ENCODE assay signal across 1 cellular context in the genomic region with DNA sequence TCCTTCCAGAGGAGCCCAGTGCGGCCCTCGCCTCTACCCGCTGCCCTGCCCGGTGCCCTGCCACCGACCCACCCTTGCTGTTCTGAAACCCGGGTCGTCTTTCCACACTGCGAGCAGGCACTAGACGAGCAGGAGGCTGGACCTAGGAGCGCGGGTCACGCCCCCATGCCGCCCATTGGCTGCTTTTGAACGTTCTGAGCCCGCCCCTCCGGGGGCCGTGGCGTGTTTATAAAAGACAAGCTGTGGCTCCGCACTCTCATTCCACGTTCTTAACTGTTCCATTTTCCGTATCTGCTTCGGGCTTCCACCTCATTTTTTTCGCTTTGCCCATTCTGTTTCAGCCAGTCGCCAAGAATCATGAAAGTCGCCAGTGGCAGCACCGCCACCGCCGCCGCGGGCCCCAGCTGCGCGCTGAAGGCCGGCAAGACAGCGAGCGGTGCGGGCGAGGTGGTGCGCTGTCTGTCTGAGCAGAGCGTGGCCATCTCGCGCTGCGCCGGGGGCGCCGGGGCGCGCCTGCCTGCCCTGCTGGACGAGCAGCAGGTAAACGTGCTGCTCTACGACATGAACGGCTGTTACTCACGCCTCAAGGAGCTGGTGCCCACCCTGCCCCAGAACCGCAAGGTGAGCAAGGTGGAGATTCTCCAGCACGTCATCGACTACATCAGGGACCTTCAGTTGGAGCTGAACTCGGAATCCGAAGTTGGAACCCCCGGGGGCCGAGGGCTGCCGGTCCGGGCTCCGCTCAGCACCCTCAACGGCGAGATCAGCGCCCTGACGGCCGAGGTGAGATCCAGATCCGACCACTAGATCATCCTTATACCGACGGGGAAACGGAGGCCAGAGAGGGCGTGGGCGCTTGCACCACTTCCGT.
TF ChIP-seq lines count a peak whose summit lies in the region.

Gene ID1 (plus strand): TSS at position 259 of the 871 bp plus-strand sequence. CDS start 99 bp downstream, at position 358.

TF ChIP-seq in HepG2, 621 proteins besides CTCF, POLR2A, EP300 and RAD21 (continued from another document and continues in another):
- TF ChIP-seq, protein P1, sequence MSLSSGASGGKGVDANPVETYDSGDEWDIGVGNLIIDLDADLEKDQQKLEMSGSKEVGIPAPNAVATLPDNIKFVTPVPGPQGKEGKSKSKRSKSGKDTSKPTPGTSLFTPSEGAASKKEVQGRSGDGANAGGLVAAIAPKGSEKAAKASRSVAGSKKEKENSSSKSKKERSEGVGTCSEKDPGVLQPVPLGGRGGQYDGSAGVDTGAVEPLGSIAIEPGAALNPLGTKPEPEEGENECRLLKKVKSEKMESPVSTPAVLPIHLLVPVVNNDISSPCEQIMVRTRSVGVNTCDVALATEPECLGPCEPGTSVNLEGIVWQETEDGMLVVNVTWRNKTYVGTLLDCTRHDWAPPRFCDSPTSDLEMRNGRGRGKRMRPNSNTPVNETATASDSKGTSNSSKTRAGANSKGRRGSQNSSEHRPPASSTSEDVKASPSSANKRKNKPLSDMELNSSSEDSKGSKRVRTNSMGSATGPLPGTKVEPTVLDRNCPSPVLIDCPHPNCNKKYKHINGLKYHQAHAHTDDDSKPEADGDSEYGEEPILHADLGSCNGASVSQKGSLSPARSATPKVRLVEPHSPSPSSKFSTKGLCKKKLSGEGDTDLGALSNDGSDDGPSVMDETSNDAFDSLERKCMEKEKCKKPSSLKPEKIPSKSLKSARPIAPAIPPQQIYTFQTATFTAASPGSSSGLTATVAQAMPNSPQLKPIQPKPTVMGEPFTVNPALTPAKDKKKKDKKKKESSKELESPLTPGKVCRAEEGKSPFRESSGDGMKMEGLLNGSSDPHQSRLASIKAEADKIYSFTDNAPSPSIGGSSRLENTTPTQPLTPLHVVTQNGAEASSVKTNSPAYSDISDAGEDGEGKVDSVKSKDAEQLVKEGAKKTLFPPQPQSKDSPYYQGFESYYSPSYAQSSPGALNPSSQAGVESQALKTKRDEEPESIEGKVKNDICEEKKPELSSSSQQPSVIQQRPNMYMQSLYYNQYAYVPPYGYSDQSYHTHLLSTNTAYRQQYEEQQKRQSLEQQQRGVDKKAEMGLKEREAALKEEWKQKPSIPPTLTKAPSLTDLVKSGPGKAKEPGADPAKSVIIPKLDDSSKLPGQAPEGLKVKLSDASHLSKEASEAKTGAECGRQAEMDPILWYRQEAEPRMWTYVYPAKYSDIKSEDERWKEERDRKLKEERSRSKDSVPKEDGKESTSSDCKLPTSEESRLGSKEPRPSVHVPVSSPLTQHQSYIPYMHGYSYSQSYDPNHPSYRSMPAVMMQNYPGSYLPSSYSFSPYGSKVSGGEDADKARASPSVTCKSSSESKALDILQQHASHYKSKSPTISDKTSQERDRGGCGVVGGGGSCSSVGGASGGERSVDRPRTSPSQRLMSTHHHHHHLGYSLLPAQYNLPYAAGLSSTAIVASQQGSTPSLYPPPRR (CRISPR knock-in tag; IDR thresholded peaks at IDR 0.05; ENCODE audit: borderline replicate concordance), result peak; percentile 78
- TF ChIP-seq ZNF562 (CRISPR knock-in tag; IDR thresholded peaks at IDR 0.05; ENCODE audit: borderline replicate concordance) (peak; percentile 90; the same call in 1 of the 2 replicates), ZNF772 (CRISPR knock-in tag; IDR thresholded peaks at IDR 0.05) (0 out of 2 replicates have a peak, but pooled peaks have one; percentile 40), ATF1 (CRISPR knock-in tag; IDR thresholded peaks at IDR 0.05) (no peak), CHD4 (IDR thresholded peaks at IDR 0.05; ENCODE audit: borderline replicate concordance, low read length) (no peak), NCOA2 (CRISPR knock-in tag; IDR thresholded peaks at IDR 0.05) (peak; percentile 73), JUND (CRISPR knock-in tag; IDR thresholded peaks at IDR 0.05) (peak; percentile 83), SP5 (CRISPR knock-in tag; IDR thresholded peaks at IDR 0.05; ENCODE audit: borderline replicate concordance, low read depth) (peak; percentile 86), MTA3 (CRISPR knock-in tag; IDR thresholded peaks at IDR 0.05) (0 out of 2 replicates have a peak, but pooled peaks have one; percentile 67), BCL6 (CRISPR knock-in tag; IDR thresholded peaks at IDR 0.05) (peak; percentile 80), ZNF468 (CRISPR knock-in tag; IDR thresholded peaks at IDR 0.05) (peak; percentile 59; the same call in 1 of the 2 replicates), ZBTB42 (CRISPR knock-in tag; IDR thresholded peaks at IDR 0.05) (peak; percentile 94), JDP2 (CRISPR knock-in tag; IDR thresholded peaks at IDR 0.05; ENCODE audit: borderline replicate concordance) (peak; percentile 68), ZNF343 (CRISPR knock-in tag; IDR thresholded peaks at IDR 0.05) (peak; percentile 98), SALL1 (CRISPR knock-in tag; IDR thresholded peaks at IDR 0.05) (peak; percentile 96), TIGD3 (CRISPR knock-in tag; IDR thresholded peaks at IDR 0.05; ENCODE audit: borderline replicate concordance) (peak; percentile 78; the same call in 1 of the 2 replicates), ZNF777 (CRISPR knock-in tag; IDR thresholded peaks at IDR 0.05) (peak; percentile 60), ZNF841 (CRISPR knock-in tag; IDR thresholded peaks at IDR 0.05; ENCODE audit: borderline replicate concordance) (peak; percentile 66), RBM39 (IDR thresholded peaks at IDR 0.05; ENCODE audit: low read depth, low read length, poor library complexity, severe bottlenecking) (peak; percentile 99), ZC3H4 (CRISPR knock-in tag; IDR thresholded peaks at IDR 0.05; ENCODE audit: borderline replicate concordance) (peak; percentile 99), FOXK1 (CRISPR knock-in tag; IDR thresholded peaks at IDR 0.05; ENCODE audit: borderline replicate concordance, low read depth) (peak; percentile 84; the same call in 1 of the 2 replicates), TOPORS (CRISPR knock-in tag; IDR thresholded peaks at IDR 0.05) (peak; percentile 82), ZNF432 (CRISPR knock-in tag; IDR thresholded peaks at IDR 0.05; ENCODE audit: borderline replicate concordance) (no peak), AKAP8 (CRISPR knock-in tag; IDR thresholded peaks at IDR 0.05) (peak; percentile 95; the same call in 1 of the 2 replicates), MED8 (CRISPR knock-in tag; IDR thresholded peaks at IDR 0.05; ENCODE audit: insufficient replicate concordance) (peak; percentile 99), SMAD3 (CRISPR knock-in tag; IDR thresholded peaks at IDR 0.05) (peak; percentile 95; the same call in 1 of the 2 replicates), TEAD3 (CRISPR knock-in tag; optimal IDR thresholded peaks at IDR 0.05; ENCODE audit: borderline replicate concordance) (peak; percentile 92), KLF12 (CRISPR knock-in tag; IDR thresholded peaks at IDR 0.05; ENCODE audit: borderline replicate concordance) (peak; percentile 87; the same call in 1 of the 2 replicates), ELF1 (CRISPR knock-in tag; IDR thresholded peaks at IDR 0.05) (peak; percentile 36; the same call in 1 of the 2 replicates), HNRNPH1 (optimal IDR thresholded peaks at IDR 0.05; ENCODE audit: low read depth, low read length) (peak; percentile 98), SMAD1 (CRISPR knock-in tag; IDR thresholded peaks at IDR 0.05; ENCODE audit: borderline replicate concordance, low read depth) (peak; percentile 97; the same call in 1 of the 2 replicates), RBM22 (optimal IDR thresholded peaks at IDR 0.05; ENCODE audit: low read length) (peak; percentile 96), ZNF878 (CRISPR knock-in tag; IDR thresholded peaks at IDR 0.05) (peak; percentile 95), RFX3 (CRISPR knock-in tag; IDR thresholded peaks at IDR 0.05) (0 out of 2 replicates have a peak, but pooled peaks have one; percentile 42), KDM5A (IDR thresholded peaks at IDR 0.05; ENCODE audit: borderline replicate concordance, low read length) (no peak; the same call in 1 of the 2 replicates), XRCC5 (optimal IDR thresholded peaks at IDR 0.05; ENCODE audit: low read length) (peak; percentile 82), IRF2 (CRISPR knock-in tag; IDR thresholded peaks at IDR 0.05) (peak; percentile 92), ZNF17 (CRISPR knock-in tag; IDR thresholded peaks at IDR 0.05) (peak; percentile 88; the same call in 1 of the 2 replicates)
- TF ChIP-seq, protein P2, sequence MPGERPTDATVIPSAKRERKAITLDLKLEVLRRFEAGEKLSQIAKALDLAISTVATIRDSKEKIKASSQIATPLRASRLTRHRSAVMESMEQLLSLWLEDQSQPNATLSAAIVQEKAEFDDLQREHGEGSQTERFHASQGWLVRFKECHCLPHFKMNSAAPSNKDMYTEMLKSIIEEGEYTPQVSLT (CRISPR knock-in tag; IDR thresholded peaks at IDR 0.05; ENCODE audit: borderline replicate concordance, low read depth), result peak; percentile 94
- TF ChIP-seq, protein P3, sequence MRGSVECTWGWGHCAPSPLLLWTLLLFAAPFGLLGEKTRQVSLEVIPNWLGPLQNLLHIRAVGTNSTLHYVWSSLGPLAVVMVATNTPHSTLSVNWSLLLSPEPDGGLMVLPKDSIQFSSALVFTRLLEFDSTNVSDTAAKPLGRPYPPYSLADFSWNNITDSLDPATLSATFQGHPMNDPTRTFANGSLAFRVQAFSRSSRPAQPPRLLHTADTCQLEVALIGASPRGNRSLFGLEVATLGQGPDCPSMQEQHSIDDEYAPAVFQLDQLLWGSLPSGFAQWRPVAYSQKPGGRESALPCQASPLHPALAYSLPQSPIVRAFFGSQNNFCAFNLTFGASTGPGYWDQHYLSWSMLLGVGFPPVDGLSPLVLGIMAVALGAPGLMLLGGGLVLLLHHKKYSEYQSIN (CRISPR knock-in tag; IDR thresholded peaks at IDR 0.05; ENCODE audit: borderline replicate concordance), result no peak; the same call in 1 of the 2 replicates
- TF ChIP-seq, protein P4, sequence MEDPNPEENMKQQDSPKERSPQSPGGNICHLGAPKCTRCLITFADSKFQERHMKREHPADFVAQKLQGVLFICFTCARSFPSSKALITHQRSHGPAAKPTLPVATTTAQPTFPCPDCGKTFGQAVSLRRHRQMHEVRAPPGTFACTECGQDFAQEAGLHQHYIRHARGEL (CRISPR knock-in tag; IDR thresholded peaks at IDR 0.05), result 0 out of 2 replicates have a peak, but pooled peaks have one; percentile 32
- TF ChIP-seq, protein P5, sequence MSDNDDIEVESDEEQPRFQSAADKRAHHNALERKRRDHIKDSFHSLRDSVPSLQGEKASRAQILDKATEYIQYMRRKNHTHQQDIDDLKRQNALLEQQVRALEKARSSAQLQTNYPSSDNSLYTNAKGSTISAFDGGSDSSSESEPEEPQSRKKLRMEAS (IDR thresholded peaks at IDR 0.05), result no peak
- TF ChIP-seq, protein P6, sequence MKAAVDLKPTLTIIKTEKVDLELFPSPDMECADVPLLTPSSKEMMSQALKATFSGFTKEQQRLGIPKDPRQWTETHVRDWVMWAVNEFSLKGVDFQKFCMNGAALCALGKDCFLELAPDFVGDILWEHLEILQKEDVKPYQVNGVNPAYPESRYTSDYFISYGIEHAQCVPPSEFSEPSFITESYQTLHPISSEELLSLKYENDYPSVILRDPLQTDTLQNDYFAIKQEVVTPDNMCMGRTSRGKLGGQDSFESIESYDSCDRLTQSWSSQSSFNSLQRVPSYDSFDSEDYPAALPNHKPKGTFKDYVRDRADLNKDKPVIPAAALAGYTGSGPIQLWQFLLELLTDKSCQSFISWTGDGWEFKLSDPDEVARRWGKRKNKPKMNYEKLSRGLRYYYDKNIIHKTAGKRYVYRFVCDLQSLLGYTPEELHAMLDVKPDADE (CRISPR knock-in tag; IDR thresholded peaks at IDR 0.05), result no peak
- TF ChIP-seq, protein P7, sequence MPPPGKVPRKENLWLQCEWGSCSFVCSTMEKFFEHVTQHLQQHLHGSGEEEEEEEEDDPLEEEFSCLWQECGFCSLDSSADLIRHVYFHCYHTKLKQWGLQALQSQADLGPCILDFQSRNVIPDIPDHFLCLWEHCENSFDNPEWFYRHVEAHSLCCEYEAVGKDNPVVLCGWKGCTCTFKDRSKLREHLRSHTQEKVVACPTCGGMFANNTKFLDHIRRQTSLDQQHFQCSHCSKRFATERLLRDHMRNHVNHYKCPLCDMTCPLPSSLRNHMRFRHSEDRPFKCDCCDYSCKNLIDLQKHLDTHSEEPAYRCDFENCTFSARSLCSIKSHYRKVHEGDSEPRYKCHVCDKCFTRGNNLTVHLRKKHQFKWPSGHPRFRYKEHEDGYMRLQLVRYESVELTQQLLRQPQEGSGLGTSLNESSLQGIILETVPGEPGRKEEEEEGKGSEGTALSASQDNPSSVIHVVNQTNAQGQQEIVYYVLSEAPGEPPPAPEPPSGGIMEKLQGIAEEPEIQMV (CRISPR knock-in tag; IDR thresholded peaks at IDR 0.05; ENCODE audit: low read depth), result peak; percentile 96
- TF ChIP-seq, protein P8, sequence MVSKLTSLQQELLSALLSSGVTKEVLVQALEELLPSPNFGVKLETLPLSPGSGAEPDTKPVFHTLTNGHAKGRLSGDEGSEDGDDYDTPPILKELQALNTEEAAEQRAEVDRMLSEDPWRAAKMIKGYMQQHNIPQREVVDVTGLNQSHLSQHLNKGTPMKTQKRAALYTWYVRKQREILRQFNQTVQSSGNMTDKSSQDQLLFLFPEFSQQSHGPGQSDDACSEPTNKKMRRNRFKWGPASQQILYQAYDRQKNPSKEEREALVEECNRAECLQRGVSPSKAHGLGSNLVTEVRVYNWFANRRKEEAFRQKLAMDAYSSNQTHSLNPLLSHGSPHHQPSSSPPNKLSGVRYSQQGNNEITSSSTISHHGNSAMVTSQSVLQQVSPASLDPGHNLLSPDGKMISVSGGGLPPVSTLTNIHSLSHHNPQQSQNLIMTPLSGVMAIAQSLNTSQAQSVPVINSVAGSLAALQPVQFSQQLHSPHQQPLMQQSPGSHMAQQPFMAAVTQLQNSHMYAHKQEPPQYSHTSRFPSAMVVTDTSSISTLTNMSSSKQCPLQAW (CRISPR knock-in tag; IDR thresholded peaks at IDR 0.05), result peak; percentile 76
